ENCODE assay signal across 1 cellular context in genomic region chr1:248897412-248898337, GRCh38.
TF ChIP-seq lines count a peak whose summit lies in the region.

No MANE protein-coding gene starts in this region.

TF ChIP-seq in IMR-90, 13 proteins besides CTCF, POLR2A, EP300 and RAD21:
- TF ChIP-seq MAZ (IDR thresholded peaks at IDR 0.05; ENCODE audit: borderline replicate concordance, low read depth, low read length), result no peak
